ENCODE assay signal across 1 cellular context in the genomic region with DNA sequence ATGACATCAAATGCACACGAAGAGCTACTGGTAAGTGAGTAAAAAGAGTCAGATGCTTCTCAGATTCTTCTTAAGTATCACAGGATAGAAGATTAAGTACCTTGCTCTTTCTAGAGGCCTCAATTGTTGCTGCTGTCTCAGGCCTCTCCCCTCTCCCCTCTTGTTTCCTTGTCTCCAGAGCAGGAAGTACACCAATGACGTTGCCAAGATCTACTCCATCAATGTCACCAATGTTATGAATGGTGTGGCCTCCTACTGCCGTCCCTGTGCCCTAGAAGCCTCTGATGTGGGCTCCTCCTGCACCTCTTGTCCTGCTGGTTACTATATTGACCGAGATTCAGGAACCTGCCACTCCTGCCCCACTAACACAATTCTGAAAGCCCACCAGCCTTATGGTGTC.
TF ChIP-seq lines count a peak whose summit lies in the region.

No MANE protein-coding gene starts in this region.

TF ChIP-seq in IMR-90, 13 proteins besides CTCF, POLR2A, EP300 and RAD21 (continued from another document):
- TF ChIP-seq, protein P1, sequence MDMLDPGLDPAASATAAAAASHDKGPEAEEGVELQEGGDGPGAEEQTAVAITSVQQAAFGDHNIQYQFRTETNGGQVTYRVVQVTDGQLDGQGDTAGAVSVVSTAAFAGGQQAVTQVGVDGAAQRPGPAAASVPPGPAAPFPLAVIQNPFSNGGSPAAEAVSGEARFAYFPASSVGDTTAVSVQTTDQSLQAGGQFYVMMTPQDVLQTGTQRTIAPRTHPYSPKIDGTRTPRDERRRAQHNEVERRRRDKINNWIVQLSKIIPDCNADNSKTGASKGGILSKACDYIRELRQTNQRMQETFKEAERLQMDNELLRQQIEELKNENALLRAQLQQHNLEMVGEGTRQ (IDR thresholded peaks at IDR 0.05; ENCODE audit: low read depth, low read length), result no peak
